ENCODE assay signal across 2 cellular contexts in the genomic region with DNA sequence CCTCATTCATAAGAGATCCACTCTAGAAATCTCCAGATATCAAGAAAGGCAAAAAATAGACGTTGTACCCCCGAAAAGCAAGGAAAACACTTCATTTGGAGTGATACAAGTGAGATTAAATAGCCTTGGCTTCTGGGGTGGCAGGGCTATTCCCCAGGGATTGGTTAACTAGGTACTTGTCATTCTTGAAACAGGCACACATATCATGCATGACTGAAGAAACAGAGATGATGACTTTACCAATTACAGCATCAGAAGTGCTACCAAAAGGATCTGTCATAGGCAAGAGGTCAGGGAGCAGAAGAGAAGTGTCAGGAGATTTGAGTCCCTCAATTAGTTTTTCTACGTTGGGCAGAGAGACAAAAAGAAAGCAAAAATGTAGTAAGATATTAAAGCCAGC.
TF ChIP-seq lines count a peak whose summit lies in the region.

No MANE protein-coding gene starts in this region.

TF ChIP-seq in GM12878, 131 proteins besides CTCF, POLR2A, EP300 and RAD21:
- TF ChIP-seq, protein P1, sequence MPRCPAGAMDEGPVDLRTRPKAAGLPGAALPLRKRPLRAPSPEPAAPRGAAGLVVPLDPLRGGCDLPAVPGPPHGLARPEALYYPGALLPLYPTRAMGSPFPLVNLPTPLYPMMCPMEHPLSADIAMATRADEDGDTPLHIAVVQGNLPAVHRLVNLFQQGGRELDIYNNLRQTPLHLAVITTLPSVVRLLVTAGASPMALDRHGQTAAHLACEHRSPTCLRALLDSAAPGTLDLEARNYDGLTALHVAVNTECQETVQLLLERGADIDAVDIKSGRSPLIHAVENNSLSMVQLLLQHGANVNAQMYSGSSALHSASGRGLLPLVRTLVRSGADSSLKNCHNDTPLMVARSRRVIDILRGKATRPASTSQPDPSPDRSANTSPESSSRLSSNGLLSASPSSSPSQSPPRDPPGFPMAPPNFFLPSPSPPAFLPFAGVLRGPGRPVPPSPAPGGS (IDR thresholded peaks at IDR 0.05; ENCODE audit: borderline replicate concordance, insufficient read depth, low read depth, low read length, poor library complexity, severe bottlenecking), result no peak
- peak; percentile 72 for TF ChIP-seq MEF2B (IDR thresholded peaks at IDR 0.05; ENCODE audit: partially characterized antibody, poor library complexity, severe bottlenecking)
- 0 out of 2 replicates have a peak, but pooled peaks have one; percentile 31 for TF ChIP-seq ATF7 (IDR thresholded peaks at IDR 0.05; ENCODE audit: low read depth)
- 0 out of 2 replicates have a peak, but pooled peaks have one; percentile 13 for TF ChIP-seq MTA2 (IDR thresholded peaks at IDR 0.05; ENCODE audit: low read depth)

TF ChIP-seq in SK-N-SH, 30 proteins besides CTCF, POLR2A, EP300 and RAD21:
- TF ChIP-seq SIN3A (IDR thresholded peaks at IDR 0.05; ENCODE audit: borderline replicate concordance, low read depth, low read length) (no peak), POLR2AphosphoS5 (IDR thresholded peaks at IDR 0.05; ENCODE audit: low read depth, low read length) (no peak), MXI1 (IDR thresholded peaks at IDR 0.05; ENCODE audit: low read depth, low read length) (no peak), TCF12 (IDR thresholded peaks at IDR 0.05) (no peak), SMC3 (IDR thresholded peaks at IDR 0.05; ENCODE audit: low read depth, low read length) (no peak), GATA2 (CRISPR knock-in tag; IDR thresholded peaks at IDR 0.05) (no peak), YY1 (IDR thresholded peaks at IDR 0.05; ENCODE audit: low read depth) (no peak)
- TF ChIP-seq, protein P2, sequence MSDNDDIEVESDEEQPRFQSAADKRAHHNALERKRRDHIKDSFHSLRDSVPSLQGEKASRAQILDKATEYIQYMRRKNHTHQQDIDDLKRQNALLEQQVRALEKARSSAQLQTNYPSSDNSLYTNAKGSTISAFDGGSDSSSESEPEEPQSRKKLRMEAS (IDR thresholded peaks at IDR 0.05; ENCODE audit: low read depth), result no peak
